Comparison of ENCODE assay signal across 22 cellular contexts in genomic region chr4:16294455-16294854, GRCh38.
DNase-seq lines count a peak whose midpoint lies in the region; ATAC-seq and TF ChIP-seq lines count a peak whose summit lies in the region.
"Had no signal": no experiment of that assay in that cellular context is flagged by ENCODE, and none has a peak within 500 bp of the region (broad histone marks: within the 10 kb centered on the region; RNA-seq: fewer than 3 reads in every experiment).

No MANE protein-coding gene starts in this region.

- no peaks in the 10 kb centered on the region for H3K36me3 Mint-ChIP-seq in activated CD4-positive, alpha-beta T cell treated with anti-CD3 and anti-CD28 coated beads for 36 hours (ENCODE audit: low read depth)
- H3K36me3 Mint-ChIP-seq: activated naive CD4-positive, alpha-beta T cell treated with anti-CD3 and anti-CD28 coated beads, Interleukin-2, amount 50 U/mL, for 24 hours had no signal

- no peak overlapping the region for H3K4me3 ChIP-seq in MG63
- no peak overlapping the region for H3K4me3 ChIP-seq in mucosa of descending colon
- no peak overlapping the region for H3K4me3 ChIP-seq in coronary artery
- H3K4me3 ChIP-seq: body of pancreas, testis had no signal

- no peak for TF ChIP-seq CTCF in mucosa of descending colon (IDR thresholded peaks at IDR 0.05)
- TF ChIP-seq CTCF in coronary artery (IDR thresholded peaks at IDR 0.05): no peak

- H3K4me1 ChIP-seq in mucosa of descending colon (ENCODE audit: low read depth): peaks cover 12% of the 10 kb centered on the region

- H3K4me3 Mint-ChIP-seq in activated CD4-positive, alpha-beta T cell treated with anti-CD3 and anti-CD28 coated beads for 36 hours: no peak overlapping the region
- H3K4me3 Mint-ChIP-seq: activated naive CD4-positive, alpha-beta T cell treated with anti-CD3 and anti-CD28 coated beads, Interleukin-2, amount 50 U/mL, for 24 hours; activated T-cell treated with anti-CD3 and anti-CD28 coated beads, Interleukin-2, amount 50 U/mL, for 72 hours; dendritic cell treated with granulocyte-macrophage colony-stimulating factor and Interleukin-4, amounts not matched to agents 40 ng/mL and 50 ng/mL, for 4 days; T-helper 1 cell treated with Interleukin-12 subunit alpha and Interleukin-12 subunit beta and Interleukin-4 antibody, amounts not matched to agents 30 μg/mL and 1 μg/mL, for 36 hours had no signal

- CTCF ChIA-PET in activated CD4-positive, alpha-beta T cell treated with anti-CD3 and anti-CD28 coated beads for 36 hours (lab: Charles Lee): no interaction called here

- no peaks in the 10 kb centered on the region for H3K27me3 ChIP-seq in MG63
- H3K27me3 ChIP-seq: body of pancreas, testis had no signal

- ATAC-seq in mucosa of descending colon: no peak
- ATAC-seq in activated CD4-positive, alpha-beta T cell treated with anti-CD3 and anti-CD28 coated beads for 36 hours: no peak
- ATAC-seq: body of pancreas, PC-3 had no signal

- H3K9me3 ChIP-seq in MG63: no peaks in the 10 kb centered on the region
- no peaks in the 10 kb centered on the region for H3K9me3 ChIP-seq in mucosa of descending colon
- H3K9me3 ChIP-seq: testis had no signal

- H3K36me3 ChIP-seq in MG63 (no peaks in the 10 kb centered on the region), mucosa of descending colon (ENCODE audit: low read depth) (no peaks in the 10 kb centered on the region)

- no peak overlapping the region for H3K27ac Mint-ChIP-seq in activated CD4-positive, alpha-beta T cell treated with anti-CD3 and anti-CD28 coated beads for 36 hours
- H3K27ac Mint-ChIP-seq: activated naive CD4-positive, alpha-beta T cell treated with anti-CD3 and anti-CD28 coated beads, Interleukin-2, amount 50 U/mL, for 24 hours; activated T-cell treated with anti-CD3 and anti-CD28 coated beads, Interleukin-2, amount 50 U/mL, for 72 hours; dendritic cell treated with granulocyte-macrophage colony-stimulating factor and Interleukin-4, amounts not matched to agents 40 ng/mL and 50 ng/mL, for 4 days; T-helper 1 cell treated with Interleukin-12 subunit alpha and Interleukin-12 subunit beta and Interleukin-4 antibody, amounts not matched to agents 30 μg/mL and 1 μg/mL, for 36 hours had no signal

- POLR2A ChIA-PET in activated CD4-positive, alpha-beta T cell treated with anti-CD3 and anti-CD28 coated beads for 36 hours (lab: Charles Lee): no interaction called here

- intact Hi-C loops in mucosa of descending colon (cut with DNase I, micrococcal nuclease): no loop called here
- intact Hi-C loops in activated CD4-positive, alpha-beta T cell treated with anti-CD3 and anti-CD28 coated beads for 36 hours (cut with DNase I, micrococcal nuclease): loop anchor here in 1 of 2 experiments (10.0 kb wide), 1 partner anchor 1030 kb away; no protein-coding TSS in a partner anchor

- DNase-seq in EH (ENCODE audit: low read depth) (peak; percentile 53), MG63 (peak; percentile 14), dedifferentiated amniotic fluid mesenchymal stem cell (ENCODE audit: extremely low spot score) (peak; percentile 17), non-pigmented ciliary epithelial cell (ENCODE audit: low read depth) (peak; percentile 14), mucosa of descending colon (no peak), coronary artery (ENCODE audit: low spot score) (no peak), NCI-H1694 treated with DMSO at 0.1 percent for 48 hours (lab: John Stamatoyannopoulos, UW) (no peak)
- DNase-seq in activated CD4-positive, alpha-beta T cell treated with anti-CD3 and anti-CD28 coated beads for 36 hours: no peak
- DNase-seq: activated CD4-positive, CD25-positive, alpha-beta regulatory T cell; activated CD8-positive, alpha-beta memory T cell treated with anti-CD3 and anti-CD28 coated beads for 24 hours; activated T-cell treated with anti-CD3 and anti-CD28 coated beads, Interleukin-2, amount 50 U/mL, for 72 hours; body of pancreas; DMS79 treated with DMSO at 0.1 percent for 48 hours; NCI-H1105; NCI-H748 treated with DMSO at 0.1 percent for 48 hours; nucleus accumbens; PC-3; SIG-M5; testis had no signal

- H3K9me3 Mint-ChIP-seq in activated CD4-positive, alpha-beta T cell treated with anti-CD3 and anti-CD28 coated beads for 36 hours (ENCODE audit: low read depth): no peaks in the 10 kb centered on the region
- H3K9me3 Mint-ChIP-seq: activated naive CD4-positive, alpha-beta T cell treated with anti-CD3 and anti-CD28 coated beads, Interleukin-2, amount 50 U/mL, for 24 hours; activated T-cell treated with anti-CD3 and anti-CD28 coated beads, Interleukin-2, amount 50 U/mL, for 72 hours; dendritic cell treated with granulocyte-macrophage colony-stimulating factor and Interleukin-4, amounts not matched to agents 40 ng/mL and 50 ng/mL, for 4 days; T-helper 1 cell treated with Interleukin-12 subunit alpha and Interleukin-12 subunit beta and Interleukin-4 antibody, amounts not matched to agents 30 μg/mL and 1 μg/mL, for 36 hours had no signal

- H3K4me1 Mint-ChIP-seq in activated CD4-positive, alpha-beta T cell treated with anti-CD3 and anti-CD28 coated beads for 36 hours: peaks cover 4% of the 10 kb centered on the region

- H3K27me3 Mint-ChIP-seq in activated CD4-positive, alpha-beta T cell treated with anti-CD3 and anti-CD28 coated beads for 36 hours: peaks cover 9% of the 10 kb centered on the region

- H3K27ac ChIP-seq in coronary artery: no peak overlapping the region
- H3K27ac ChIP-seq: body of pancreas, testis had no signal

Comparison
In these comparisons a context has a peak if more than half of its experiments do, and no peak if none do; other contexts are left out.
1. DNase-seq: peak in EH (single experiment), MG63 (single experiment), dedifferentiated amniotic fluid mesenchymal stem cell (single experiment) and non-pigmented ciliary epithelial cell (single experiment); none in mucosa of descending colon (0 of 3), coronary artery (single experiment), activated CD4-positive, alpha-beta T cell treated with anti-CD3 and anti-CD28 coated beads for 36 hours (single experiment) and NCI-H1694 treated with DMSO at 0.1 percent for 48 hours (single experiment).